18 cellular contexts compared by ENCODE assay signal in the genomic region with DNA sequence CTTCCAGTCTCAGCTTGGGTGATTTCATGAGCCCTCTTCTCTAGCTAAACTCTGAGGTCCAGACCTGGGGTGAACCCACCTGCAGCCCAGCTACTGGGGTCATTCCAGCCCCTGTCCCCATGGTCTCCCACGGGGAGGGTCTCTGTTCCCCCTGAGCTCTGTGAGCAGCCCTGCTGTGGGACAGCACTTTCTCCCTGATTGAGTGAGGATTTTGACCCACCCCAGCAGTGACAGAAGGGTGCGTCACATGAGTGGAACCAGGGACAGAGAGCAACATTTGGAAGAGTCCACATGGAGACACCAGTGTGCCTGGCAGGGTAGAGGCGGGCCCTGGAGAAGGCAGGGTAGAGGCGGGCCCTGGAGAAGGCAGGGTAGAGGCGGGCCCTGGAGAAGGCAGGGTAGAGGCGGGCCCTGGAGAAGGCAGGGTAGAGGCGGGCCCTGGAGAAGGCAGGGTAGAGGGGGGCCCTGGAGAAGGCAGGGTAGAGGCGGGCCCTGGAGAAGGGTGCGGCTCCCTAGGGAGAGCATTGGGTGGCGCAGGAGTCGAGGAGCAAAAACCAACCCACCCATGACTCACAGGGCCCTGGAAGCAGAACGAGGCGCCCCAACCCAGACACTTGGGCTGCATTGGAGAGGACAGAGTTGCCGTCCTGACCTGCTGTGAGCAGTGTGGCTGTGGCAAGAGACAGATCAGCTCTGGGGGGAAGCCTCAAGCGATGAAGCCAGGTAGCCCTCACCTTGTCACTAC.
DNase-seq lines count a peak whose midpoint lies in the region; ATAC-seq, FAIRE-seq and TF ChIP-seq lines count a peak whose summit lies in the region.
"Had no signal": no experiment of that assay in that cellular context is flagged by ENCODE, and none has a peak within 500 bp of the region (broad histone marks: within the 10 kb centered on the region; RNA-seq: fewer than 3 reads in every experiment).

No MANE protein-coding gene starts in this region.

- H3K4me2 ChIP-seq in H1 (ENCODE audit: insufficient read depth in 1 of 2, low read depth in 2 of 2, low read length in 2 of 2) (no peak overlapping the region), neuronal stem cell (ENCODE audit: insufficient read depth, low read length, poor library complexity, severe bottlenecking) (no peak overlapping the region)

- H2BK5ac ChIP-seq in H1 (ENCODE audit: low read depth, low read length), result no peak overlapping the region; the same call in 1 of the 2 replicates
- H2BK5ac ChIP-seq in neuronal stem cell (ENCODE audit: low read length), result no peak overlapping the region

- TF ChIP-seq CTCF in NB4 (IDR thresholded peaks at IDR 0.05; ENCODE audit: low read depth, low read length), result no peak
- no peak for TF ChIP-seq CTCF in H1 (IDR thresholded peaks at IDR 0.05; ENCODE audit: control extremely low read depth in 1 of 3, insufficient read depth in 1 of 3, low read depth in 1 of 3, low read length in 3 of 3)

- H3K14ac ChIP-seq in H1 (ENCODE audit: insufficient read length) (no peak overlapping the region), neuronal stem cell (ENCODE audit: low read length) (no peak overlapping the region)

- CTCF ChIA-PET in H1 (lab: Charles Lee; ENCODE audit: partially characterized antibody), result interaction anchor here (0.8 kb wide), 1 partner anchor 180 kb away, joined by 4 read pairs; no protein-coding TSS in a partner anchor

- H2AFZ ChIP-seq in H1 (ENCODE audit: low read length) (0 out of 2 replicates have a peak overlapping the region, but pooled peaks have one; percentile 88), neuronal stem cell (ENCODE audit: low read length) (no peak overlapping the region)

- H3K9ac ChIP-seq in H1 (replicated peaks in 1 of 4; ENCODE audit: extremely low read depth in 1 of 4, low read depth in 3 of 4, low read length in 3 of 4), result no peak overlapping the region
- peak overlapping the region; percentile 25 for H3K9ac ChIP-seq in neuronal stem cell (ENCODE audit: low read depth, low read length, poor library complexity)

- no peak overlapping the region for H3K56ac ChIP-seq in H1 (replicated peaks; ENCODE audit: insufficient read length, low read depth, low read length)

- no peak overlapping the region for H2AK5ac ChIP-seq in H1 (ENCODE audit: low read depth, low read length)
- no peak overlapping the region for H2AK5ac ChIP-seq in neuronal stem cell (ENCODE audit: low read depth, low read length)

- peak; percentile 76 for DNase-seq in Daoy (ENCODE audit: low read depth)
- peak; percentile 56 for DNase-seq in NB4 (ENCODE audit: low read depth)
- no peak for DNase-seq in H1 (ENCODE audit: low read depth in 1 of 2, low spot score in 2 of 2)
- DNase-seq in neuronal stem cell (ENCODE audit: low spot score), result no peak
- DNase-seq in left ventricle myocardium superior, result no peak
- DNase-seq in hypothalamus (lab: John Stamatoyannopoulos, UW), result no peak
- DNase-seq in NAMALWA (ENCODE audit: low spot score), result no peak
- DNase-seq in left lobe of liver (ENCODE audit: low spot score), result no peak
- DNase-seq: activated CD8-positive, alpha-beta T cell treated with anti-CD3 and anti-CD28 coated beads for 36 hours; erythroblast; GOT3; left cardiac atrium; NCI-H1417 treated with DMSO at 0.1 percent for 48 hours; NCI-H510A had no signal

- H3K27ac ChIP-seq in H1 (ENCODE audit: low read depth, low read length) (no peak overlapping the region), neuronal stem cell (replicated peaks; ENCODE audit: low read length) (no peak overlapping the region)
- H3K27ac ChIP-seq: thoracic aorta had no signal

- H3K4ac ChIP-seq in H1 (replicated peaks; ENCODE audit: insufficient read length, low read depth, low read length), result no peak overlapping the region
- H3K4ac ChIP-seq in neuronal stem cell (ENCODE audit: low read length), result no peak overlapping the region

- H4K91ac ChIP-seq in H1 (replicated peaks; ENCODE audit: insufficient read length, low read length) (peak overlapping the region; percentile 62), neuronal stem cell (ENCODE audit: low read depth, low read length, poor library complexity) (no peak overlapping the region)

- no peak overlapping the region for H4K5ac ChIP-seq in H1 (ENCODE audit: insufficient read length, low read depth, low read length)

- H3K79me2 ChIP-seq in H1 (ENCODE audit: control insufficient read depth in 1 of 2, insufficient read depth in 2 of 2, low read length in 2 of 2), result no peaks in the 10 kb centered on the region

- TF ChIP-seq POLR2A in NB4 (IDR thresholded peaks at IDR 0.05; ENCODE audit: extremely low read depth, insufficient read length) (no peak), H1 (IDR thresholded peaks at IDR 0.05; ENCODE audit: control extremely low read depth in 1 of 2, low read depth in 2 of 2, low read length in 2 of 2) (no peak)

- no peak overlapping the region for H3K4me3 ChIP-seq in NB4 (ENCODE audit: low read depth, low read length)
- H3K4me3 ChIP-seq in H1 (ENCODE audit: extremely low read depth in 1 of 4, insufficient read depth in 2 of 4, low read depth in 3 of 4, low read length in 4 of 4), result no peak overlapping the region
- no peak overlapping the region for H3K4me3 ChIP-seq in neuronal stem cell (ENCODE audit: low read length in 2 of 2)
- H3K4me3 ChIP-seq: thoracic aorta had no signal

- no peaks in the 10 kb centered on the region; the same call in 1 of the 2 replicates for H3K23me2 ChIP-seq in H1 (ENCODE audit: low read depth, low read length)

- H3K27me3 ChIP-seq in H1 (replicated peaks in 1 of 4; ENCODE audit: control insufficient read depth in 3 of 4, extremely low read depth in 1 of 4, insufficient read depth in 3 of 4, low read length in 3 of 4) (peaks cover 0 to 2% (median 0%) of the 10 kb centered on the region in 4 experiments; a peak in 1 of 7 replicates), neuronal stem cell (ENCODE audit: control insufficient read depth in 3 of 3, insufficient read depth in 3 of 3, low read depth in 1 of 3, low read length in 3 of 3) (peaks cover 0 to 22% (median 0%) of the 10 kb centered on the region in 3 experiments)

- no peak for TF ChIP-seq EP300 in H1 (IDR thresholded peaks at IDR 0.05; ENCODE audit: borderline replicate concordance in 1 of 2, low read depth in 2 of 2, low read length in 2 of 2)

- H3K36me3 ChIP-seq in H1 (ENCODE audit: control insufficient read depth in 2 of 4, insufficient read depth in 4 of 4, low read length in 3 of 4) (no peaks in the 10 kb centered on the region), neuronal stem cell (replicated peaks in 1 of 2; ENCODE audit: control insufficient read depth in 2 of 2, insufficient read depth in 2 of 2, low read length in 2 of 2) (no peaks in the 10 kb centered on the region)
- H3K36me3 ChIP-seq: thoracic aorta had no signal

- H2BK120ac ChIP-seq in H1 (replicated peaks; ENCODE audit: low read depth, low read length) (no peak overlapping the region), neuronal stem cell (ENCODE audit: low read depth, low read length) (no peak overlapping the region)

- H2BK20ac ChIP-seq in H1 (ENCODE audit: low read length), result no peak overlapping the region

- H3K79me1 ChIP-seq in H1 (ENCODE audit: low read depth, low read length) (no peaks in the 10 kb centered on the region), neuronal stem cell (ENCODE audit: low read depth, low read length) (no peaks in the 10 kb centered on the region)

- H2BK15ac ChIP-seq in H1 (ENCODE audit: low read length) (peak overlapping the region; percentile 92; the same call in 1 of the 2 replicates), neuronal stem cell (ENCODE audit: low read length) (no peak overlapping the region)

- H3K4me1 ChIP-seq in H1 (replicated peaks in 1 of 4; ENCODE audit: control insufficient read depth in 3 of 4, insufficient read depth in 4 of 4, low read length in 3 of 4), result peaks cover 1 to 18% (median 3%) of the 10 kb centered on the region in 4 experiments; a peak in 6 of 7 replicates
- H3K4me1 ChIP-seq in neuronal stem cell (ENCODE audit: control insufficient read depth in 2 of 2, insufficient read depth in 1 of 2, low read depth in 1 of 2, low read length in 2 of 2), result peaks cover 0 to 2% of the 10 kb centered on the region in 2 donors

- intact Hi-C loops in left ventricle myocardium superior (cut with micrococcal nuclease), result no loop called here

- H2BK12ac ChIP-seq in H1 (ENCODE audit: low read depth, low read length) (no peak overlapping the region), neuronal stem cell (ENCODE audit: low read length) (no peak overlapping the region)

- H4K20me1 ChIP-seq in H1 (replicated peaks in 1 of 2; ENCODE audit: control insufficient read depth in 1 of 2, insufficient read depth in 2 of 2, low read length in 2 of 2), result no peaks in the 10 kb centered on the region

- 86% methylated on average over 13 of the region's 15 CpGs; no CpG with 5 or more reads in 1 of the 2 experiments for WGBS in H1 (ENCODE audit: extremely low coverage in 1 of 2, insufficient coverage in 1 of 2, insufficient read length in 1 of 2, insufficient replicate concordance in 2 of 2, low coverage in 1 of 2, low lambda C conversion rate in 2 of 2, missing lambda C conversion rate in 1 of 2), 2 experiments
- no CpG with 5 or more reads among the region's 15 CpGs for WGBS in neuronal stem cell (ENCODE audit: extremely low coverage in 2 of 2, insufficient read length in 2 of 2, insufficient replicate concordance in 1 of 2), 2 donors

- POLR2A ChIA-PET in H1 (lab: Charles Lee; ENCODE audit: partially characterized antibody), result no interaction called here

- no peak for TF ChIP-seq RAD21 in H1 (IDR thresholded peaks at IDR 0.05 in 1 of 2, conservative IDR thresholded peaks at IDR 0.05 in 1 of 2; ENCODE audit: low read depth in 2 of 2, low read length in 2 of 2)

- FAIRE-seq in H1 (lab: Jason Lieb, UNC), result no peak
- FAIRE-seq: colon, HepG2 had no signal

- no peaks in the 10 kb centered on the region for H3K9me3 ChIP-seq in H1 (ENCODE audit: insufficient read depth in 2 of 2, low read depth in 1 of 2, low read length in 1 of 2)
- H3K9me3 ChIP-seq in neuronal stem cell (replicated peaks in 1 of 2; ENCODE audit: control insufficient read depth in 2 of 2, insufficient read depth in 1 of 2, low read depth in 1 of 2, low read length in 2 of 2), result no peaks in the 10 kb centered on the region
- H3K9me3 ChIP-seq: thoracic aorta had no signal

- no peak overlapping the region for H4K8ac ChIP-seq in H1 (ENCODE audit: extremely low read depth, insufficient read depth, low read length)
- H4K8ac ChIP-seq in neuronal stem cell (ENCODE audit: low read depth, low read length), result no peak overlapping the region

- no peak overlapping the region for H3K23ac ChIP-seq in H1 (ENCODE audit: insufficient read length)
- no peak overlapping the region for H3K23ac ChIP-seq in neuronal stem cell (ENCODE audit: low read depth, low read length, poor library complexity)

- H3K18ac ChIP-seq in H1 (ENCODE audit: extremely low read depth, low read length) (no peak overlapping the region; the same call in 1 of the 2 replicates), neuronal stem cell (ENCODE audit: low read length) (peak overlapping the region; percentile 6)

- ATAC-seq in left ventricle myocardium superior (no peak), left lobe of liver (no peak)
- ATAC-seq: activated CD8-positive, alpha-beta T cell treated with anti-CD3 and anti-CD28 coated beads for 36 hours; HepG2; SK-N-SH treated with all-trans-retinoic acid at 6 μM for 48 hours had no signal

TF ChIP-seq in H1, 55 proteins besides CTCF, POLR2A, EP300 and RAD21 (continues in another document):
- TF ChIP-seq RFX5 (IDR thresholded peaks at IDR 0.05; ENCODE audit: borderline replicate concordance, low read depth, low read length) (no peak), BRCA1 (IDR thresholded peaks at IDR 0.05; ENCODE audit: low read depth, low read length) (no peak)

Comparison
In these comparisons a context has a peak if more than half of its experiments do, and no peak if none do; other contexts are left out.
1. DNase-seq: peak in Daoy (single experiment) and NB4 (single experiment); none in H1 (0 of 2), neuronal stem cell (single experiment), left ventricle myocardium superior (single experiment), hypothalamus (0 of 51), NAMALWA (single experiment) and left lobe of liver (single experiment).